ENCODE assay signal across 8 cellular contexts in genomic region chr4:183443609-183444148, GRCh38. TPM values are rescaled to one million over a fixed set of nuclear protein-coding genes. Genes with fewer than 3 reads are reported as not detected.
A peak's percentile ranks its signal among the peaks of the same experiment; 100 is the strongest.
DNase-seq lines count a peak whose midpoint lies in the region; ATAC-seq and TF ChIP-seq lines count a peak whose summit lies in the region.

No MANE protein-coding gene starts in this region.

- H3K27me3 ChIP-seq in HL-60 (ENCODE audit: insufficient read depth, poor library complexity, severe bottlenecking) = no peaks in the 10 kb centered on the region
- H3K27me3 ChIP-seq in stomach = no peaks in the 10 kb centered on the region

- peak overlapping the region; percentile 96 for H3K4me3 Mint-ChIP-seq in T-helper 1 cell treated with Interleukin-12 subunit alpha and Interleukin-12 subunit beta and Interleukin-4 antibody, amounts not matched to agents 30 μg/mL and 1 μg/mL, for 36 hours

- H3K4me1 ChIP-seq in mucosa of descending colon (ENCODE audit: low read depth) (peaks cover 38% of the 10 kb centered on the region), stomach (peaks cover 20 to 53% (median 36%) of the 10 kb centered on the region in 4 donors)

- H3K36me3 ChIP-seq in mucosa of descending colon (ENCODE audit: low read depth) = no peaks in the 10 kb centered on the region
- peaks cover 19 to 28% (median 27%) of the 10 kb centered on the region in 4 donors for H3K36me3 ChIP-seq in stomach

- peak overlapping the region; percentile 82 for H3K27ac Mint-ChIP-seq in T-helper 1 cell treated with Interleukin-12 subunit alpha and Interleukin-12 subunit beta and Interleukin-4 antibody, amounts not matched to agents 30 μg/mL and 1 μg/mL, for 36 hours

- TF ChIP-seq POLR2A in stomach (IDR thresholded peaks at IDR 0.05) = no peak

- H3K9me3 Mint-ChIP-seq in T-helper 1 cell treated with Interleukin-12 subunit alpha and Interleukin-12 subunit beta and Interleukin-4 antibody, amounts not matched to agents 30 μg/mL and 1 μg/mL, for 36 hours = no peaks in the 10 kb centered on the region

- peak overlapping the region; percentile 68 for H3K4me3 ChIP-seq in HL-60 (replicated peaks; ENCODE audit: insufficient read depth, low read length)
- H3K4me3 ChIP-seq in mucosa of descending colon = peak overlapping the region; percentile 85
- H3K4me3 ChIP-seq in stomach = peak overlapping the region; percentile 68 to 93 (median 80)

- peaks cover 31% of the 10 kb centered on the region for H3K4me1 Mint-ChIP-seq in T-helper 1 cell treated with Interleukin-12 subunit alpha and Interleukin-12 subunit beta and Interleukin-4 antibody, amounts not matched to agents 30 μg/mL and 1 μg/mL, for 36 hours (ENCODE audit: low read depth)

- TF ChIP-seq CTCF in HL-60 (IDR thresholded peaks at IDR 0.05; ENCODE audit: insufficient read depth, low read length) = no peak
- TF ChIP-seq CTCF in mucosa of descending colon (IDR thresholded peaks at IDR 0.05) = no peak
- TF ChIP-seq CTCF in stomach (IDR thresholded peaks at IDR 0.05) = no peak

- 0 to 1% (median 1%) methylated on average over 21 to 26 of the region's 26 CpGs for WGBS in stomach, 5 donors

- H3K27me3 Mint-ChIP-seq in T-helper 1 cell treated with Interleukin-12 subunit alpha and Interleukin-12 subunit beta and Interleukin-4 antibody, amounts not matched to agents 30 μg/mL and 1 μg/mL, for 36 hours (ENCODE audit: low read depth) = peaks cover 7% of the 10 kb centered on the region

- ATAC-seq in mucosa of descending colon (peak; percentile 35), HG02678 (IDR thresholded peaks at IDR 0.05; ENCODE audit: unreplicated experiment) (no peak), GM21390 (IDR thresholded peaks at IDR 0.05; ENCODE audit: unreplicated experiment) (no peak)

- intact Hi-C loops in mucosa of descending colon (cut with DNase I, micrococcal nuclease) = no loop called here
- intact Hi-C loops in stomach (cut with DNase I; ENCODE audit: low total_unique reads) = no loop called here

- peaks cover 30% of the 10 kb centered on the region for H3K36me3 Mint-ChIP-seq in T-helper 1 cell treated with Interleukin-12 subunit alpha and Interleukin-12 subunit beta and Interleukin-4 antibody, amounts not matched to agents 30 μg/mL and 1 μg/mL, for 36 hours (ENCODE audit: low read depth)

- H3K27ac ChIP-seq in HL-60 (replicated peaks) = peak overlapping the region; percentile 94
- H3K27ac ChIP-seq in stomach = peak overlapping the region; percentile 92 to 100 (median 96)

- no peak for TF ChIP-seq EP300 in stomach (IDR thresholded peaks at IDR 0.05)

- H3K9me3 ChIP-seq in mucosa of descending colon (no peaks in the 10 kb centered on the region), stomach (no peaks in the 10 kb centered on the region)

- DNase-seq in DMS53 (lab: John Stamatoyannopoulos, UW) = peak; percentile 85
- peak in 1 of 2 experiments; percentile 48 for DNase-seq in HL-60 (ENCODE audit: low read depth in 1 of 2, low spot score in 1 of 2)
- DNase-seq in dedifferentiated amniotic fluid mesenchymal stem cell (ENCODE audit: extremely low spot score) = peak; percentile 66
- no peak for DNase-seq in mucosa of descending colon
- DNase-seq in stomach = no peak

RNA-seq across cellular contexts. Expression of gene CDKN2AIP, which starts 0.8 kb away (rescaled TPM):
- total RNA-seq in mucosa of descending colon (10 to 100 TPM; 16.2 to 20.4 (median 18.9) TPM), stomach (10 to 100 TPM; 19.6 to 44.3 (median 31.7) TPM)
- 10 to 100 TPM; 11.0 to 21.1 (median 11.4) TPM for polyA plus RNA-seq in stomach

Comparison
In these comparisons a context has a peak if more than half of its experiments do, and no peak if none do; other contexts are left out.
1. DNase-seq: peak in DMS53 (single experiment) and dedifferentiated amniotic fluid mesenchymal stem cell (single experiment); none in mucosa of descending colon (0 of 3) and stomach (single experiment).
2. Peak in every context shown above with its lines, with median percentiles within 50 percentile points of each other: H3K4me3 ChIP-seq.